18 cellular contexts compared by ENCODE assay signal in genomic region chr7:27442446-27442845, GRCh38.
A peak's percentile ranks its signal among the peaks of the same experiment; 100 is the strongest.
DNase-seq lines count a peak whose midpoint lies in the region; ATAC-seq and TF ChIP-seq lines count a peak whose summit lies in the region.
"Had no signal": no experiment of that assay in that cellular context is flagged by ENCODE, and none has a peak within 500 bp of the region (broad histone marks: within the 10 kb centered on the region; RNA-seq: fewer than 3 reads in every experiment).

No MANE protein-coding gene starts in this region.

- TF ChIP-seq CTCF in cardiac fibroblast (IDR thresholded peaks at IDR 0.05; ENCODE audit: low read depth, low read length) = no peak
- no peak for TF ChIP-seq CTCF in ovary (IDR thresholded peaks at IDR 0.05)

- H3K36me3 Mint-ChIP-seq in activated T-cell treated with anti-CD3 and anti-CD28 coated beads, Interleukin-2, amount 50 U/mL, for 24 hours (ENCODE audit: low read depth) = no peaks in the 10 kb centered on the region
- no peaks in the 10 kb centered on the region for H3K36me3 Mint-ChIP-seq in effector memory CD8-positive, alpha-beta T cell (ENCODE audit: insufficient read depth)
- H3K36me3 Mint-ChIP-seq: activated naive CD4-positive, alpha-beta T cell treated with anti-CD3 and anti-CD28 coated beads, Interleukin-2, amount 10 ng/mL, durations not matched to agents 7 days and 5 days had no signal

- peak; percentile 90 for DNase-seq in EL
- DNase-seq in M059J (ENCODE audit: low read depth) = peak; percentile 82
- peak; percentile 35 to 59 for DNase-seq in cardiac fibroblast (ENCODE audit: low read depth in 2 of 2)
- peak; percentile 52 for DNase-seq in kidney tubule cell (ENCODE audit: low spot score)
- DNase-seq in mesenteric fat pad (ENCODE audit: low spot score) = no peak
- no peak for DNase-seq in ovary
- DNase-seq in activated T-cell treated with anti-CD3 and anti-CD28 coated beads, Interleukin-2, amount 50 U/mL, for 24 hours = no peak
- DNase-seq in effector memory CD8-positive, alpha-beta T cell = no peak
- DNase-seq: activated CD4-positive, CD25-positive, alpha-beta regulatory T cell treated with anti-CD3 and anti-CD28 coated beads, Interleukin-2, amount 50 U/mL, for 72 hours; activated naive CD4-positive, alpha-beta T cell treated with anti-CD3 and anti-CD28 coated beads, Interleukin-2, amount 10 ng/mL, durations not matched to agents 7 days and 5 days; DMS79; H7; NCI-H1048; NCI-H2171; NCI-H82 had no signal

- no peaks in the 10 kb centered on the region for H3K4me1 ChIP-seq in ovary (ENCODE audit: insufficient read depth)

- H3K9me3 Mint-ChIP-seq in activated T-cell treated with anti-CD3 and anti-CD28 coated beads, Interleukin-2, amount 50 U/mL, for 24 hours = no peaks in the 10 kb centered on the region
- H3K9me3 Mint-ChIP-seq in effector memory CD8-positive, alpha-beta T cell = no peaks in the 10 kb centered on the region
- H3K9me3 Mint-ChIP-seq: activated naive CD4-positive, alpha-beta T cell treated with anti-CD3 and anti-CD28 coated beads, Interleukin-2, amount 10 ng/mL, durations not matched to agents 7 days and 5 days; nephron had no signal

- no peaks in the 10 kb centered on the region for H3K4me1 Mint-ChIP-seq in activated T-cell treated with anti-CD3 and anti-CD28 coated beads, Interleukin-2, amount 50 U/mL, for 24 hours (ENCODE audit: low read depth)
- H3K4me1 Mint-ChIP-seq in effector memory CD8-positive, alpha-beta T cell (ENCODE audit: low read depth in 2 of 2) = no peaks in the 10 kb centered on the region
- H3K4me1 Mint-ChIP-seq: activated naive CD4-positive, alpha-beta T cell treated with anti-CD3 and anti-CD28 coated beads, Interleukin-2, amount 10 ng/mL, durations not matched to agents 7 days and 5 days had no signal

- TF ChIP-seq EP300 in ovary (IDR thresholded peaks at IDR 0.05) = no peak

- no peak overlapping the region for H3K4me3 Mint-ChIP-seq in activated T-cell treated with anti-CD3 and anti-CD28 coated beads, Interleukin-2, amount 50 U/mL, for 24 hours
- no peak overlapping the region for H3K4me3 Mint-ChIP-seq in effector memory CD8-positive, alpha-beta T cell
- H3K4me3 Mint-ChIP-seq: activated naive CD4-positive, alpha-beta T cell treated with anti-CD3 and anti-CD28 coated beads, Interleukin-2, amount 10 ng/mL, durations not matched to agents 7 days and 5 days; nephron had no signal

- H3K27ac Mint-ChIP-seq in activated T-cell treated with anti-CD3 and anti-CD28 coated beads, Interleukin-2, amount 50 U/mL, for 24 hours = no peak overlapping the region
- H3K27ac Mint-ChIP-seq in effector memory CD8-positive, alpha-beta T cell = no peak overlapping the region
- H3K27ac Mint-ChIP-seq: activated naive CD4-positive, alpha-beta T cell treated with anti-CD3 and anti-CD28 coated beads, Interleukin-2, amount 10 ng/mL, durations not matched to agents 7 days and 5 days; nephron had no signal

- peaks cover 45% of the 10 kb centered on the region for H3K27me3 Mint-ChIP-seq in activated T-cell treated with anti-CD3 and anti-CD28 coated beads, Interleukin-2, amount 50 U/mL, for 24 hours
- H3K27me3 Mint-ChIP-seq in effector memory CD8-positive, alpha-beta T cell = peaks cover 32 to 47% of the 10 kb centered on the region in 2 donors

- ATAC-seq in effector memory CD8-positive, alpha-beta T cell (replicated peaks) = no peak
- ATAC-seq: Right ventricle myocardium inferior had no signal

- H3K36me3 ChIP-seq in ovary = no peaks in the 10 kb centered on the region
- H3K36me3 ChIP-seq: BLaER1 treated with 17β-estradiol and CSF1 and Interleukin-3, amounts not matched to agents 10 nM and 100 nM had no signal

- no peaks in the 10 kb centered on the region for H3K27me3 ChIP-seq in ovary
- H3K27me3 ChIP-seq: BLaER1 treated with 17β-estradiol and CSF1 and Interleukin-3, amounts not matched to agents 10 nM and 100 nM had no signal

- H3K4me3 ChIP-seq in cardiac fibroblast (replicated peaks in 1 of 2; ENCODE audit: low read depth in 2 of 2, low read length in 2 of 2) (no peak overlapping the region), ovary (no peak overlapping the region)
- H3K4me3 ChIP-seq: BLaER1 treated with 17β-estradiol and CSF1 and Interleukin-3, amounts not matched to agents 10 nM and 100 nM had no signal

- intact Hi-C loops in ovary (cut with DNase I) = no loop called here

- no peak for TF ChIP-seq POLR2A in ovary (IDR thresholded peaks at IDR 0.05)

- H3K27ac ChIP-seq in ovary = no peak overlapping the region
- H3K27ac ChIP-seq: BLaER1 treated with 17β-estradiol and CSF1 and Interleukin-3, amounts not matched to agents 10 nM and 100 nM had no signal

- H3K9me3 ChIP-seq in ovary = no peaks in the 10 kb centered on the region
- H3K9me3 ChIP-seq: BLaER1 treated with 17β-estradiol and CSF1 and Interleukin-3, amounts not matched to agents 10 nM and 100 nM had no signal

Comparison
In these comparisons a context has a peak if more than half of its experiments do, and no peak if none do; other contexts are left out.
1. DNase-seq: peak in EL (single experiment), M059J (single experiment), cardiac fibroblast (2 of 2) and kidney tubule cell (single experiment); none in mesenteric fat pad (single experiment), ovary (0 of 5), activated T-cell treated with anti-CD3 and anti-CD28 coated beads, Interleukin-2, amount 50 U/mL, for 24 hours (single experiment) and effector memory CD8-positive, alpha-beta T cell (0 of 3).